15 cellular contexts compared by ENCODE assay signal in genomic region chr10:74238031-74238431, GRCh38.
DNase-seq lines count a peak whose midpoint lies in the region; ATAC-seq, FAIRE-seq and TF ChIP-seq lines count a peak whose summit lies in the region.
"Had no signal": no experiment of that assay in that cellular context is flagged by ENCODE, and none has a peak within 500 bp of the region (broad histone marks: within the 10 kb centered on the region; RNA-seq: fewer than 3 reads in every experiment).

No MANE protein-coding gene starts in this region.

- TF ChIP-seq CTCF in bronchial epithelial cell (IDR thresholded peaks at IDR 0.05; ENCODE audit: insufficient read depth, low read length, severe bottlenecking) (no peak), type B pancreatic cell (conservative IDR thresholded peaks at IDR 0.05) (no peak)

- no peaks in the 10 kb centered on the region for H3K27me3 ChIP-seq in bronchial epithelial cell (ENCODE audit: control insufficient read depth, insufficient read depth, low read length)
- H3K27me3 ChIP-seq in CD4-positive, alpha-beta memory T cell (ENCODE audit: insufficient read depth, low read length), result no peaks in the 10 kb centered on the region

- H3K27ac ChIP-seq in CD4-positive, alpha-beta memory T cell (ENCODE audit: low read depth, low read length), result no peak overlapping the region

- CTCF ChIA-PET in CD4-positive, alpha-beta memory T cell (lab: Charles Lee; ENCODE audit: partially characterized antibody), result interaction anchor here (1.1 to 1.8 kb wide), 2 partner anchors 25 to 997 kb away, joined by 5 to 6 read pairs; partner anchors contain the start of gene COMTD1

- peaks cover 2% of the 10 kb centered on the region for H3K36me3 ChIP-seq in bronchial epithelial cell (ENCODE audit: control insufficient read depth, insufficient read depth, low read length)
- peaks cover 4% of the 10 kb centered on the region for H3K36me3 ChIP-seq in CD4-positive, alpha-beta memory T cell (ENCODE audit: insufficient read depth, low read length)

- peaks cover 9% of the 10 kb centered on the region for H3K4me1 Mint-ChIP-seq in type B pancreatic cell (ENCODE audit: unreplicated experiment)
- H3K4me1 Mint-ChIP-seq in CD4-positive, alpha-beta memory T cell, result peaks cover 0 to 17% (median 6%) of the 10 kb centered on the region in 4 donors

- H3K4me3 ChIP-seq in bronchial epithelial cell (ENCODE audit: low read depth, low read length), result no peak overlapping the region
- H3K4me3 ChIP-seq in CD4-positive, alpha-beta memory T cell (ENCODE audit: low read length in 2 of 2), result no peak overlapping the region

- ATAC-seq in HG02970 (IDR thresholded peaks at IDR 0.05; ENCODE audit: low FRiP score, unreplicated experiment) (no peak), GM18867 (IDR thresholded peaks at IDR 0.05; ENCODE audit: unreplicated experiment) (no peak)

- no peaks in the 10 kb centered on the region for H3K9me3 Mint-ChIP-seq in type B pancreatic cell
- no peaks in the 10 kb centered on the region for H3K9me3 Mint-ChIP-seq in CD4-positive, alpha-beta memory T cell
- H3K9me3 Mint-ChIP-seq: CD8-positive, alpha-beta memory T cell had no signal

- H3K4me3 Mint-ChIP-seq in type B pancreatic cell, result no peak overlapping the region
- no peak overlapping the region for H3K4me3 Mint-ChIP-seq in CD4-positive, alpha-beta memory T cell
- H3K4me3 Mint-ChIP-seq: activated naive CD8-positive, alpha-beta T cell; CD8-positive, alpha-beta memory T cell had no signal

- H3K9me3 ChIP-seq in CD4-positive, alpha-beta memory T cell (ENCODE audit: control insufficient read depth in 1 of 2, low read length in 2 of 2), result no peaks in the 10 kb centered on the region

- H3K27ac Mint-ChIP-seq in type B pancreatic cell, result peak overlapping the region; percentile 61
- H3K27ac Mint-ChIP-seq in CD4-positive, alpha-beta memory T cell, result no peak overlapping the region
- H3K27ac Mint-ChIP-seq: activated naive CD8-positive, alpha-beta T cell; CD8-positive, alpha-beta memory T cell had no signal

- H3K4me1 ChIP-seq in CD4-positive, alpha-beta memory T cell (ENCODE audit: insufficient read depth, low read length), result no peaks in the 10 kb centered on the region

- POLR2A ChIA-PET in CD4-positive, alpha-beta memory T cell (lab: Charles Lee; ENCODE audit: partially characterized antibody), result no interaction called here

- DNase-seq in NCI-H69 (lab: John Stamatoyannopoulos, UW) (peak; percentile 3), bronchial epithelial cell (ENCODE audit: low read depth) (peak; percentile 60), left kidney (ENCODE audit: low read depth, low spot score) (peak; percentile 35), type B pancreatic cell (ENCODE audit: extremely low spot score, unreplicated experiment) (no peak), NCI-H187 (lab: John Stamatoyannopoulos, UW) (no peak)
- no peak for DNase-seq in CD4-positive, alpha-beta memory T cell
- DNase-seq: activated CD4-positive, alpha-beta T cell treated with anti-CD3 and anti-CD28 coated beads for 1 hour; CD8-positive, alpha-beta memory T cell; NCI-H1048; NCI-H226; stimulated activated CD4-positive, alpha-beta T cell treated with anti-CD3 and anti-CD28 coated beads, Interleukin-4, amount 100 ng/mL, for 1 hour had no signal

- intact Hi-C loops in CD4-positive, alpha-beta memory T cell (cut with micrococcal nuclease), result loop anchor here (10.0 kb wide), 1 partner anchor 353 kb away; no protein-coding TSS in a partner anchor

- peaks cover 5% of the 10 kb centered on the region for H3K36me3 Mint-ChIP-seq in type B pancreatic cell
- H3K36me3 Mint-ChIP-seq in CD4-positive, alpha-beta memory T cell, result peaks cover 4 to 5% of the 10 kb centered on the region in 2 donors

- FAIRE-seq in bronchial epithelial cell (lab: Jason Lieb, UNC), result no peak
- FAIRE-seq: GM12891 had no signal

- no peaks in the 10 kb centered on the region for H3K27me3 Mint-ChIP-seq in type B pancreatic cell
- no peaks in the 10 kb centered on the region for H3K27me3 Mint-ChIP-seq in CD4-positive, alpha-beta memory T cell
- H3K27me3 Mint-ChIP-seq: activated naive CD8-positive, alpha-beta T cell; CD8-positive, alpha-beta memory T cell had no signal

Comparison
In these comparisons a context has a peak if more than half of its experiments do, and no peak if none do; other contexts are left out.
1. DNase-seq: peak in NCI-H69 (single experiment), bronchial epithelial cell (single experiment) and left kidney (single experiment); none in type B pancreatic cell (single experiment), NCI-H187 (0 of 2) and CD4-positive, alpha-beta memory T cell (0 of 5).